23 cellular contexts compared by ENCODE assay signal in the genomic region with DNA sequence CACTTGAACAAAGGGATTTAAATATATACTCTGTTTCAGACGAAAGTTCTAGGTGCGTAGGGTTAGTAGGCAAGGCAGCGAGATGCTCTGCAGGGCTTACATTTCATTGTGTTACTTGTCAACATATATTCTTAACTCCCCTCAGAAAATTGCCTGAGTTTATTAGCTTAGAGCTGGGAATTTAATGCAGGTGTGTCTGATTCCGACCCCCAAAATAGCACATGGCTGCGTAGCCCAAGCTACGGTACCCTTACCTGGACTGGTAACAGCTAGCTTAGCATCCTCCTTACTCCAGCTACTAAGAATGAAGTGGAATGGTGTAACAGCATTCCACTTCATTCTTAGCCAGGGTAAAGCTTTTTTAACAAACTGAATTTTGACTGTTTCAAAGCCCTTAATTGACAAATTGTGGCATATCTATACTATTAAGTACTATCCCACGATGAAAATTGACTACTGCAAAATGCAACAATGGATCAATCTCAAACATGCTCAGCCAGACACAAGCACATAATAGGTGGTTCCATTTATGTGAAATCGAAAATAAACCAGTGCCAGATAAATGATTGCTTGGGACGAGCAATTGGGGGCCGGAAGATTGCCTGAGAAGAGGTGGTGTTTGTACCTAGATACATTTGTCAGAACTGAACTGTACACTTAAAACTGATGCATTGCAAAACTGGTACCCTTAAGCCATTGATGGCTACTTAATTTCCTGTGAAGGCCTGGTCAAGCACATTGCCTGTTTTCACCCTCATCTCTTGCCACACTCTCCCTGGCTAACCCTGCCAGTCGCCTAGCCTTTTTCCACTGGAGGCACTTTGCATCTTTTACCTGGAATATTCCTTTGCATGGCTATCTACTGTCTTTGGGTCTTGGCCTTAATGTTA. TPM values are rescaled to one million over a fixed set of nuclear protein-coding genes. Genes with fewer than 3 reads are reported as not detected.
"Had no signal": no experiment of that assay in that cellular context is flagged by ENCODE, and none has a peak within 500 bp of the region (broad histone marks: within the 10 kb centered on the region; RNA-seq: fewer than 3 reads in every experiment).

No MANE protein-coding gene starts in this region.

- FAIRE-seq: astrocyte, bronchial epithelial cell had no signal

- H3K4me3 Mint-ChIP-seq: activated naive CD4-positive, alpha-beta T cell treated with anti-CD3 and anti-CD28 coated beads, Interleukin-2, amount 10 ng/mL, durations not matched to agents 7 days and 5 days; effector memory CD8-positive, alpha-beta T cell; natural killer cell treated with Interleukin-12 subunit alpha and Interleukin-12 subunit beta and Interleukin-15 and Interleukin-18, amount 100 ng/mL, for 72 hours had no signal

- H3K27ac Mint-ChIP-seq: activated naive CD4-positive, alpha-beta T cell treated with anti-CD3 and anti-CD28 coated beads, Interleukin-2, amount 10 ng/mL, durations not matched to agents 7 days and 5 days; effector memory CD8-positive, alpha-beta T cell; immature natural killer cell; natural killer cell treated with Interleukin-12 subunit alpha and Interleukin-12 subunit beta and Interleukin-15 and Interleukin-18, amount 100 ng/mL, for 72 hours; progenitor cell of endocrine pancreas had no signal

- H3K27ac ChIP-seq: gastrocnemius medialis, heart left ventricle, right atrium auricular region, skin epidermis, tibial nerve, uterus had no signal

- ATAC-seq: effector memory CD8-positive, alpha-beta T cell; gastrocnemius medialis; heart left ventricle; natural killer cell treated with Interleukin-12 subunit alpha and Interleukin-12 subunit beta and Interleukin-15 and Interleukin-18, amount 100 ng/mL, for 72 hours had no signal

- H3K4me3 ChIP-seq: gastrocnemius medialis, heart left ventricle, right atrium auricular region, skin epidermis, tibial nerve, uterus had no signal

- DNase-seq: activated CD4-positive, alpha-beta T cell treated with anti-CD3 and anti-CD28 coated beads, Interleukin-2, amount 50 U/mL, for 48 hours; activated CD4-positive, CD25-positive, alpha-beta regulatory T cell treated with anti-CD3 and anti-CD28 coated beads, Interleukin-2, amount 50 U/mL, for 72 hours; activated naive CD4-positive, alpha-beta T cell treated with anti-CD3 and anti-CD28 coated beads, Interleukin-2, amount 10 ng/mL, durations not matched to agents 7 days and 5 days; dermis blood vessel endothelial cell; effector memory CD8-positive, alpha-beta T cell; gastrocnemius medialis; heart left ventricle; immature natural killer cell; occipital lobe; stimulated activated CD4-positive, alpha-beta T cell treated with anti-CD3 and anti-CD28 coated beads, Interleukin-15, amount 100 ng/mL, for 24 hours; stimulated activated CD4-positive, alpha-beta T cell treated with anti-CD3 and anti-CD28 coated beads, Interleukin-4, amount 100 ng/mL, for 1 hour; stimulated activated naive CD4-positive, alpha-beta T cell; substantia nigra; T-helper 9 cell; uterus had no signal

- H3K36me3 ChIP-seq: uterus had no signal

- H3K9me3 Mint-ChIP-seq: activated naive CD4-positive, alpha-beta T cell treated with anti-CD3 and anti-CD28 coated beads, Interleukin-2, amount 10 ng/mL, durations not matched to agents 7 days and 5 days; effector memory CD8-positive, alpha-beta T cell; immature natural killer cell; natural killer cell treated with Interleukin-12 subunit alpha and Interleukin-12 subunit beta and Interleukin-15 and Interleukin-18, amount 100 ng/mL, for 72 hours had no signal

- H3K9me3 ChIP-seq: gastrocnemius medialis, heart left ventricle, right atrium auricular region, tibial nerve, uterus had no signal

- H3K27me3 ChIP-seq: right atrium auricular region had no signal

RNA-seq across cellular contexts. Expression of a gene that starts 3.0 kb away (rescaled TPM):
- total RNA-seq: bronchial epithelial cell, dermis blood vessel endothelial cell, epithelial cell of proximal tubule had no signal
- polyA plus RNA-seq: immature natural killer cell had no signal
